In genomic region chr12:92145481-92145730, GRCh38 we compare ENCODE assay signal across 8 cellular contexts. TPM values are rescaled to one million over a fixed set of nuclear protein-coding genes. Genes with fewer than 3 reads are reported as not detected.
DNase-seq lines count a peak whose midpoint lies in the region; ATAC-seq and TF ChIP-seq lines count a peak whose summit lies in the region.

No MANE protein-coding gene starts in this region.

- no peak overlapping the region for H2AFZ ChIP-seq in neuronal stem cell (ENCODE audit: low read length)

- peak overlapping the region; percentile 99 for H3K23ac ChIP-seq in neuronal stem cell (ENCODE audit: low read depth, low read length, poor library complexity)

- H3K27ac ChIP-seq in RWPE2 (ENCODE audit: poor library complexity, severe bottlenecking) = peak overlapping the region; percentile 95
- peak overlapping the region; percentile 78 for H3K27ac ChIP-seq in neuronal stem cell (replicated peaks; ENCODE audit: low read length)

- H3K4me1 ChIP-seq in RWPE2 (ENCODE audit: insufficient read depth, poor library complexity, severe bottlenecking) = peaks cover 12% of the 10 kb centered on the region
- H3K4me1 ChIP-seq in neuronal stem cell (ENCODE audit: control insufficient read depth in 2 of 2, insufficient read depth in 1 of 2, low read depth in 1 of 2, low read length in 2 of 2) = peaks cover 0 to 12% of the 10 kb centered on the region in 2 donors

- H2BK5ac ChIP-seq in neuronal stem cell (ENCODE audit: low read length) = peak overlapping the region; percentile 97

- H3K18ac ChIP-seq in neuronal stem cell (ENCODE audit: low read length) = peak overlapping the region; percentile 100

- H3K4me3 ChIP-seq in RWPE2 (ENCODE audit: severe bottlenecking) = peak overlapping the region; percentile 80
- H3K4me3 ChIP-seq in epithelial cell of proximal tubule (ENCODE audit: low read depth, low read length) = peak overlapping the region; percentile 89
- H3K4me3 ChIP-seq in neuronal stem cell (ENCODE audit: low read length in 2 of 2) = peak overlapping the region; percentile 96

- no peak overlapping the region for H4K8ac ChIP-seq in neuronal stem cell (ENCODE audit: low read depth, low read length)

- peak overlapping the region; percentile 100 for H3K9ac ChIP-seq in neuronal stem cell (ENCODE audit: low read depth, low read length, poor library complexity)

- H2BK15ac ChIP-seq in neuronal stem cell (ENCODE audit: low read length) = no peak overlapping the region

- WGBS in neuronal stem cell (ENCODE audit: extremely low coverage in 2 of 2, insufficient read length in 2 of 2, insufficient replicate concordance in 1 of 2), 2 donors = no CpG with 5 or more reads among the region's 28 CpGs

- peak; percentile 67 for DNase-seq in stimulated activated naive CD4-positive, alpha-beta T cell treated with Interleukin-2 at 50 U/mL for 16 hours (lab: John Stamatoyannopoulos, UW)
- DNase-seq in stimulated activated naive CD4-positive, alpha-beta T cell (lab: John Stamatoyannopoulos, UW) = no peak
- DNase-seq in RWPE2 (ENCODE audit: low spot score) = no peak
- DNase-seq in epithelial cell of proximal tubule (ENCODE audit: low read depth) = no peak
- DNase-seq in neuronal stem cell (ENCODE audit: low spot score) = no peak
- no peak for DNase-seq in middle frontal gyrus (ENCODE audit: extremely low spot score, low spot score)
- DNase-seq in NCI-H69 (lab: John Stamatoyannopoulos, UW) = no peak
- no peak for DNase-seq in HuH-7.5 (ENCODE audit: low spot score)

- H4K91ac ChIP-seq in neuronal stem cell (ENCODE audit: low read depth, low read length, poor library complexity) = peak overlapping the region; percentile 19

- H2AK5ac ChIP-seq in neuronal stem cell (ENCODE audit: low read depth, low read length) = peak overlapping the region; percentile 93

- peak overlapping the region; percentile 63 for H2BK12ac ChIP-seq in neuronal stem cell (ENCODE audit: low read length)

- H3K9me3 ChIP-seq in RWPE2 (ENCODE audit: severe bottlenecking) (no peaks in the 10 kb centered on the region), neuronal stem cell (replicated peaks in 1 of 2; ENCODE audit: control insufficient read depth in 2 of 2, insufficient read depth in 1 of 2, low read depth in 1 of 2, low read length in 2 of 2) (no peaks in the 10 kb centered on the region)

- H3K4ac ChIP-seq in neuronal stem cell (ENCODE audit: low read length) = peak overlapping the region; percentile 59

- H3K36me3 ChIP-seq in RWPE2 (ENCODE audit: low read depth) = peaks cover 45% of the 10 kb centered on the region
- peaks cover 2 to 37% of the 10 kb centered on the region in 2 donors for H3K36me3 ChIP-seq in neuronal stem cell (replicated peaks in 1 of 2; ENCODE audit: control insufficient read depth in 2 of 2, insufficient read depth in 2 of 2, low read length in 2 of 2)

- TF ChIP-seq CTCF in RWPE2 (IDR thresholded peaks at IDR 0.05; ENCODE audit: poor library complexity, severe bottlenecking) (no peak), epithelial cell of proximal tubule (conservative IDR thresholded peaks at IDR 0.05; ENCODE audit: low read depth, low read length) (no peak)

- no peak overlapping the region for H2BK120ac ChIP-seq in neuronal stem cell (ENCODE audit: low read depth, low read length)

- no peak for ATAC-seq in RWPE2 (ENCODE audit: low read depth)

- H3K27me3 ChIP-seq in RWPE2 (ENCODE audit: insufficient read depth, poor library complexity, severe bottlenecking) (no peaks in the 10 kb centered on the region), neuronal stem cell (ENCODE audit: control insufficient read depth in 3 of 3, insufficient read depth in 3 of 3, low read depth in 1 of 3, low read length in 3 of 3) (no peaks in the 10 kb centered on the region)

- peaks cover 2% of the 10 kb centered on the region for H3K79me1 ChIP-seq in neuronal stem cell (ENCODE audit: low read depth, low read length)

- peak overlapping the region; percentile 52 for H3K4me2 ChIP-seq in neuronal stem cell (ENCODE audit: insufficient read depth, low read length, poor library complexity, severe bottlenecking)

- H3K14ac ChIP-seq in neuronal stem cell (ENCODE audit: low read length) = peak overlapping the region; percentile 92

RNA-seq across cellular contexts. Expression of gene BTG1, which starts 0.2 kb away (rescaled TPM):
- 15.8 and 22.8 TPM in 2 replicates for total RNA-seq in epithelial cell of proximal tubule
- 44.8 TPM for polyA plus RNA-seq in neuronal stem cell (2013, experiment 1 of 2)
- polyA plus RNA-seq in neuronal stem cell (2013, experiment 2 of 2) = 46.5 TPM
